In genomic region chr10:99733366-99733765, GRCh38 we compare ENCODE assay signal across 11 cellular contexts. TPM values are rescaled to one million over a fixed set of nuclear protein-coding genes. Genes with fewer than 3 reads are reported as not detected.
A peak's percentile ranks its signal among the peaks of the same experiment; 100 is the strongest.
DNase-seq lines count a peak whose midpoint lies in the region; ATAC-seq and TF ChIP-seq lines count a peak whose summit lies in the region.
"Had no signal": no experiment of that assay in that cellular context is flagged by ENCODE, and none has a peak within 500 bp of the region (broad histone marks: within the 10 kb centered on the region; RNA-seq: fewer than 3 reads in every experiment).

No MANE protein-coding gene starts in this region.

- peak overlapping the region; percentile 88 for H3K4me2 ChIP-seq in SU-DHL-6 (ENCODE audit: low read depth, low read length, poor library complexity, severe bottlenecking)

- intact Hi-C loops in heart left ventricle (cut with DNase I) (loop anchor here in 1 of 10 donors (5.0 kb wide), 1 partner anchor 111 kb away; the partner anchor contains the start of gene SLC25A28), Right ventricle myocardium inferior (cut with DNase I) (loop anchor here (5.0 kb wide), 2 partner anchors 111 to 301 kb away; partner anchors contain the start of genes GOT1 and SLC25A28), tibial artery (cut with DNase I; ENCODE audit: low total_unique reads) (loop anchor here (5.0 kb wide), 1 partner anchor 111 kb away; the partner anchor contains the start of gene SLC25A28)

- H3K4me1 ChIP-seq in heart left ventricle (peaks cover 0 to 39% (median 18%) of the 10 kb centered on the region in 12 donors), tibial artery (peaks cover 0 to 29% (median 19%) of the 10 kb centered on the region in 4 donors)
- H3K4me1 ChIP-seq: parathyroid adenoma had no signal

- TF ChIP-seq POLR2A in heart left ventricle (IDR thresholded peaks at IDR 0.05): no peak

- no peaks in the 10 kb centered on the region for H3F3A ChIP-seq in SU-DHL-6 (ENCODE audit: insufficient read depth)

- WGBS in heart left ventricle, 4 donors: 67 to 79% (median 73%) methylated on average over 8 of the region's 8 CpGs

- peaks cover 50% of the 10 kb centered on the region for H3K79me2 ChIP-seq in SU-DHL-6 (ENCODE audit: insufficient read depth, low read length)
- H3K79me2 ChIP-seq: parathyroid adenoma had no signal

- no peaks in the 10 kb centered on the region for H3K9me2 ChIP-seq in SU-DHL-6 (replicated peaks; ENCODE audit: insufficient read depth, low read length)

- 0 out of 2 replicates have a peak overlapping the region, but pooled peaks have one; percentile 5 for H3K9ac ChIP-seq in SU-DHL-6 (ENCODE audit: low read length)

- H3K27ac ChIP-seq in heart left ventricle (no peak overlapping the region), SU-DHL-6 (ENCODE audit: low read depth, low read length) (no peak overlapping the region), tibial artery (no peak overlapping the region)

- no peak overlapping the region for H2AFZ ChIP-seq in SU-DHL-6 (ENCODE audit: low read depth, low read length, severe bottlenecking)

- H3K36me3 ChIP-seq in heart left ventricle (peaks cover 0 to 40% (median 31%) of the 10 kb centered on the region in 9 donors), SU-DHL-6 (ENCODE audit: low read length) (peaks cover 24% of the 10 kb centered on the region), tibial artery (peaks cover 13 to 25% (median 22%) of the 10 kb centered on the region in 3 donors)

- H4K20me1 ChIP-seq in SU-DHL-6 (ENCODE audit: low read depth, low read length): no peaks in the 10 kb centered on the region

- DNase-seq in heart left ventricle (no peak), Right ventricle myocardium inferior (ENCODE audit: missing footprints) (no peak), fibroblast of the aortic adventitia (ENCODE audit: low read depth) (peak; percentile 25), tibial artery (no peak)
- DNase-seq in stimulated activated CD4-positive, alpha-beta T cell treated with anti-CD3 and anti-CD28 coated beads, Interleukin-15, amount 100 ng/mL, for 24 hours: no peak
- DNase-seq: GDM1 had no signal

- no peak for TF ChIP-seq CTCF in heart left ventricle (IDR thresholded peaks at IDR 0.05)
- TF ChIP-seq CTCF in SU-DHL-6 (IDR thresholded peaks at IDR 0.05; ENCODE audit: insufficient read depth, low read length, poor library complexity, severe bottlenecking): no peak
- no peak for TF ChIP-seq CTCF in fibroblast of the aortic adventitia (IDR thresholded peaks at IDR 0.05; ENCODE audit: insufficient read depth, low read length)
- no peak for TF ChIP-seq CTCF in tibial artery (IDR thresholded peaks at IDR 0.05)

- ATAC-seq in heart left ventricle (no peak), Right ventricle myocardium inferior (no peak), GM21528 (IDR thresholded peaks at IDR 0.05; ENCODE audit: low FRiP score, unreplicated experiment) (no peak), HG02623 (IDR thresholded peaks at IDR 0.05; ENCODE audit: unreplicated experiment) (no peak)

- H3K27me3 ChIP-seq in heart left ventricle (no peaks in the 10 kb centered on the region), SU-DHL-6 (ENCODE audit: low read length) (no peaks in the 10 kb centered on the region), tibial artery (no peaks in the 10 kb centered on the region)
- H3K27me3 ChIP-seq: vagina had no signal

- H3K4me3 ChIP-seq in heart left ventricle (peak overlapping the region in 7 of 12 donors; percentile 62 to 96 (median 89)), SU-DHL-6 (ENCODE audit: insufficient read depth, low read length, poor library complexity, severe bottlenecking) (peak overlapping the region; percentile 30), fibroblast of the aortic adventitia (ENCODE audit: low read depth, low read length) (peak overlapping the region; percentile 47), tibial artery (peak overlapping the region; percentile 91 to 92)

- H3K9me3 ChIP-seq in heart left ventricle (no peaks in the 10 kb centered on the region), SU-DHL-6 (ENCODE audit: insufficient read depth, low read length) (no peaks in the 10 kb centered on the region), tibial artery (no peaks in the 10 kb centered on the region)
- H3K9me3 ChIP-seq: vagina had no signal

RNA-seq across cellular contexts. Expression of gene CUTC, which starts 1.3 kb away (rescaled TPM):
- total RNA-seq in heart left ventricle (10 to 100 TPM; 27.0 to 53.2 (median 37.7) TPM), Right ventricle myocardium inferior (37.2 TPM), fibroblast of the aortic adventitia (ENCODE audit: low replicate concordance) (18.3 and 25.0 TPM in 2 replicates)
- 10 to 100 TPM; 45.2 to 45.6 TPM for polyA plus RNA-seq in heart left ventricle

RNA-seq across cellular contexts. Expression of gene COX15, which starts 1.4 kb away (rescaled TPM):
- total RNA-seq in heart left ventricle (10 to 100 TPM; 28.5 to 45.2 (median 34.7) TPM), Right ventricle myocardium inferior (30.1 TPM), fibroblast of the aortic adventitia (ENCODE audit: low replicate concordance) (36.1 and 44.2 TPM in 2 replicates)
- 10 to 100 TPM; 17.0 to 19.9 TPM for polyA plus RNA-seq in heart left ventricle

RNA-seq across cellular contexts. Expression of gene ABCC2, which starts 49.1 kb away (rescaled TPM):
- total RNA-seq in heart left ventricle: under 1 TPM in 8 of 9 donors, not detected in 1; 0.08 to 0.72 (median 0.20) TPM
- under 1 TPM; 0.11 to 0.21 TPM for polyA plus RNA-seq in heart left ventricle
- 0.05 TPM for total RNA-seq in Right ventricle myocardium inferior
- total RNA-seq in fibroblast of the aortic adventitia (ENCODE audit: low replicate concordance): 0.98 and 1.4 TPM in 2 replicates

Comparison
In these comparisons a context has a peak if more than half of its experiments do, and no peak if none do; other contexts are left out.
1. H3K4me3 ChIP-seq: peak in every context shown above with its lines; median percentile 92 in tibial artery; 89 in heart left ventricle; 47 in fibroblast of the aortic adventitia; 30 in SU-DHL-6.